33 cellular contexts compared by ENCODE assay signal in the genomic region with DNA sequence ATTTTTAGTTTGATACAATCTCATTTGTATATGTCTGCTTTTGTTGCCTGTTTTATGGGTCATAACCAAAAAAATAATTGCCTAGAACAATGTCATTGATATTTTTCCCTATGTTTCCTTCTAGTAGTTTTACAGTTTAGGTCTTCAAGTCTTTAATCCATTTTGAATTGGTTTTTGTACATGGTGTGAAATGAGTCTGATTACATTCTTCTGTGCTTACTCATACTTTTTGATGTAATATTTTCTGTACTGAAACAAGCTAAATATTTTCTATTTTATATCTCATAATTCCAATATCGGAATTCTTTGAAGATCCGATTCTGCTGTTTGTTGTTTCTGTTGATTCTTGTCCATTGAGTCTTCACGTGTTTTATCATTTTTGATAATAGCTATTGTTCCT. TPM values are rescaled to one million over a fixed set of nuclear protein-coding genes. Genes with fewer than 3 reads are reported as not detected.
"Had no signal": no experiment of that assay in that cellular context is flagged by ENCODE, and none has a peak within 500 bp of the region (broad histone marks: within the 10 kb centered on the region; RNA-seq: fewer than 3 reads in every experiment).

No MANE protein-coding gene starts in this region.

- DNase-seq: activated CD4-positive, alpha-beta T cell treated with anti-CD3 and anti-CD28 coated beads, Interleukin-2, amount 10 ng/mL, durations not matched to agents 7 days and 5 days; activated CD4-positive, alpha-beta T cell treated with anti-CD3 and anti-CD28 coated beads, Interleukin-2, amount 50 U/mL, for 48 hours; activated CD4-positive, CD25-positive, alpha-beta regulatory T cell; activated CD8-positive, alpha-beta T cell treated with anti-CD3 and anti-CD28 coated beads, Interleukin-2, amount 10 ng/mL, durations not matched to agents 7 days and 5 days; activated gamma-delta T cell treated with Interleukin-2 at 50 U/mL for 16 hours; activated naive CD4-positive, alpha-beta T cell treated with anti-CD3 and anti-CD28 coated beads for 36 hours; activated T-cell treated with anti-CD3 and anti-CD28 coated beads, Interleukin-2, amount 50 U/mL, for 24 hours; adrenal gland; body of pancreas; caudate nucleus; cerebellar nuclear complex; Karpas-422; KBM-7; NCI-H1105; NCI-H1417 treated with DMSO at 0.1 percent for 48 hours; NCI-H187 treated with DMSO at 0.1 percent for 48 hours; NCI-H2081; NCI-H345; NCI-H524 treated with DMSO at 0.1 percent for 48 hours; PC-9; SIG-M5; T-cell; T-helper 2 cell; T-helper 9 cell; WERI-Rb-1 had no signal

- H3K4me1 ChIP-seq: body of pancreas, breast epithelium had no signal

- H3K4me3 ChIP-seq: adrenal gland, body of pancreas, breast epithelium, PC-9 had no signal

- H3K27ac Mint-ChIP-seq: activated CD4-positive, alpha-beta T cell treated with anti-CD3 and anti-CD28 coated beads, Interleukin-2, amount 10 ng/mL, durations not matched to agents 7 days and 5 days; activated CD8-positive, alpha-beta T cell treated with anti-CD3 and anti-CD28 coated beads, Interleukin-2, amount 10 ng/mL, durations not matched to agents 7 days and 5 days; activated naive CD4-positive, alpha-beta T cell treated with anti-CD3 and anti-CD28 coated beads for 36 hours; activated naive CD4-positive, alpha-beta T cell treated with anti-CD3 and anti-CD28 coated beads, Interleukin-2, amount 50 U/mL, for 72 hours; activated T-cell treated with anti-CD3 and anti-CD28 coated beads, Interleukin-2, amount 50 U/mL, for 24 hours; T-cell had no signal

- ATAC-seq: activated CD8-positive, alpha-beta T cell treated with anti-CD3 and anti-CD28 coated beads, Interleukin-2, amount 10 ng/mL, durations not matched to agents 7 days and 5 days; activated naive CD4-positive, alpha-beta T cell treated with anti-CD3 and anti-CD28 coated beads, Interleukin-2, amount 50 U/mL, for 72 hours; body of pancreas; Right ventricle myocardium inferior; SK-N-SH treated with all-trans-retinoic acid at 6 μM for 48 hours; T-cell had no signal

- H3K4me2 ChIP-seq: PC-9 had no signal

- H3K36me3 ChIP-seq: adrenal gland, breast epithelium, WERI-Rb-1 had no signal

- H3K27me3 ChIP-seq: adrenal gland, body of pancreas, breast epithelium had no signal

- H3K4me3 Mint-ChIP-seq: activated CD4-positive, alpha-beta T cell treated with anti-CD3 and anti-CD28 coated beads, Interleukin-2, amount 10 ng/mL, durations not matched to agents 7 days and 5 days; activated CD8-positive, alpha-beta T cell treated with anti-CD3 and anti-CD28 coated beads, Interleukin-2, amount 10 ng/mL, durations not matched to agents 7 days and 5 days; activated naive CD4-positive, alpha-beta T cell treated with anti-CD3 and anti-CD28 coated beads for 36 hours; activated T-cell treated with anti-CD3 and anti-CD28 coated beads, Interleukin-2, amount 50 U/mL, for 24 hours; T-cell had no signal

- H3K27me3 Mint-ChIP-seq: activated CD4-positive, alpha-beta T cell treated with anti-CD3 and anti-CD28 coated beads, Interleukin-2, amount 10 ng/mL, durations not matched to agents 7 days and 5 days; activated T-cell treated with anti-CD3 and anti-CD28 coated beads, Interleukin-2, amount 50 U/mL, for 24 hours; T-cell had no signal

- FAIRE-seq: astrocyte, RCC 7860 had no signal

- H3K9me3 ChIP-seq: adrenal gland, body of pancreas, breast epithelium had no signal

- H2AFZ ChIP-seq: PC-9 had no signal

- H3K27ac ChIP-seq: adrenal gland, body of pancreas, breast epithelium, PC-9, RWPE1, WERI-Rb-1 had no signal

RNA-seq across cellular contexts. Expression of gene TMEM156, which starts 10.6 kb away (rescaled TPM):
- total RNA-seq: Right ventricle myocardium inferior, SK-MEL-5 had no signal
